Comparison of ENCODE assay signal across 8 cellular contexts in genomic region chr1:215526147-215526845, GRCh38. TPM values are rescaled to one million over a fixed set of nuclear protein-coding genes. Genes with fewer than 3 reads are reported as not detected.
DNase-seq lines count a peak whose midpoint lies in the region; ATAC-seq and TF ChIP-seq lines count a peak whose summit lies in the region.

No MANE protein-coding gene starts in this region.

- no peak overlapping the region for H3K23ac ChIP-seq in IMR-90 (ENCODE audit: low read depth, low read length)

- H3K14ac ChIP-seq in IMR-90 (replicated peaks; ENCODE audit: low read depth, low read length) = no peak overlapping the region

- H3K4ac ChIP-seq in IMR-90 (ENCODE audit: low read depth, low read length) = no peak overlapping the region

- no peaks in the 10 kb centered on the region for H3K9me3 Mint-ChIP-seq in naive thymus-derived CD4-positive, alpha-beta T cell

- no peak overlapping the region for H3K4me3 Mint-ChIP-seq in naive thymus-derived CD4-positive, alpha-beta T cell

- no peak overlapping the region for H2AK9ac ChIP-seq in IMR-90 (replicated peaks; ENCODE audit: low read depth, low read length, poor library complexity)

- no peaks in the 10 kb centered on the region for H3K27me3 ChIP-seq in IMR-90 (ENCODE audit: control insufficient read depth, insufficient read depth, low read length)
- no peaks in the 10 kb centered on the region for H3K27me3 ChIP-seq in naive thymus-derived CD4-positive, alpha-beta T cell (ENCODE audit: control insufficient read depth in 2 of 2, insufficient read depth in 2 of 2, low read length in 2 of 2)

- H3K36me3 ChIP-seq in IMR-90 (ENCODE audit: control insufficient read depth, insufficient read depth, low read length) = no peaks in the 10 kb centered on the region
- no peaks in the 10 kb centered on the region for H3K36me3 ChIP-seq in naive thymus-derived CD4-positive, alpha-beta T cell (ENCODE audit: control insufficient read depth in 2 of 3, insufficient read depth in 3 of 3, low read length in 3 of 3)

- 0 out of 2 replicates have a peak, but pooled peaks cover 2% of the 10 kb centered on the region for H3K9me1 ChIP-seq in IMR-90 (ENCODE audit: insufficient read depth, low read length)

- H3K4me1 ChIP-seq in IMR-90 (ENCODE audit: control insufficient read depth, insufficient read depth, low read length) = peaks cover 3% of the 10 kb centered on the region
- H3K4me1 ChIP-seq in naive thymus-derived CD4-positive, alpha-beta T cell (ENCODE audit: control insufficient read depth in 2 of 2, insufficient read depth in 2 of 2, low read length in 2 of 2) = no peaks in the 10 kb centered on the region

- TF ChIP-seq CTCF in IMR-90 (conservative IDR thresholded peaks at IDR 0.05; ENCODE audit: low read depth, low read length) = peak; percentile 70

- H3K4me2 ChIP-seq in IMR-90 (ENCODE audit: low read depth, low read length) = no peak overlapping the region

- H3K18ac ChIP-seq in IMR-90 (ENCODE audit: low read depth, low read length) = no peak overlapping the region

- H3K36me3 Mint-ChIP-seq in naive thymus-derived CD4-positive, alpha-beta T cell = no peaks in the 10 kb centered on the region

- H3K27ac Mint-ChIP-seq in naive thymus-derived CD4-positive, alpha-beta T cell = no peak overlapping the region

- intact Hi-C loops in IMR-90 (cut with micrococcal nuclease) = loop anchor here (1.0 to 5.0 kb wide), 3 partner anchors 444 to 1314 kb away; partner anchors contain the start of gene KCNK2
- intact Hi-C loops in naive thymus-derived CD4-positive, alpha-beta T cell (cut with micrococcal nuclease) = loop anchor here (1.0 to 10.0 kb wide), 9 partner anchors 701 to 1312 kb away; no protein-coding TSS in a partner anchor

- no peak overlapping the region for H3K27ac ChIP-seq in IMR-90 (ENCODE audit: insufficient read depth, low read length)
- H3K27ac ChIP-seq in naive thymus-derived CD4-positive, alpha-beta T cell (ENCODE audit: low read depth, low read length) = no peak overlapping the region

- TF ChIP-seq RAD21 in IMR-90 (IDR thresholded peaks at IDR 0.05; ENCODE audit: low read length) = peak; percentile 82

- H2BK15ac ChIP-seq in IMR-90 (ENCODE audit: low read depth, low read length) = no peak overlapping the region

- DNase-seq in COR-L47 (lab: John Stamatoyannopoulos, UW) = peak; percentile 15
- DNase-seq in IMR-90 = peak; percentile 69
- peak; percentile 45 for DNase-seq in NOMO-1 treated with DMSO at 0.1 percent for 48 hours (lab: John Stamatoyannopoulos, UW; ENCODE audit: unreplicated experiment)
- peak; percentile 77 for DNase-seq in dermis blood vessel endothelial cell
- DNase-seq in naive thymus-derived CD4-positive, alpha-beta T cell = peak in 7 of 9 donors; percentile 16 to 56 (median 47)
- DNase-seq in activated effector memory CD4-positive, alpha-beta T cell treated with Interleukin-2 at 50 U/mL for 16 hours = no peak

- 100% methylated on average over 1 of the region's 7 CpGs; no CpG with 5 or more reads in 1 of the 2 experiments for WGBS in IMR-90 (ENCODE audit: extremely low coverage in 2 of 2, insufficient read length in 1 of 2), 2 experiments

- H3K56ac ChIP-seq in IMR-90 (ENCODE audit: extremely low read depth, insufficient read depth, low read length) = no peak overlapping the region

- POLR2A ChIA-PET in IMR-90 (lab: Charles Lee; ENCODE audit: unreplicated experiment) = no interaction called here
- POLR2A ChIA-PET in naive thymus-derived CD4-positive, alpha-beta T cell (lab: Charles Lee) = no interaction called here

- H3K4me1 Mint-ChIP-seq in naive thymus-derived CD4-positive, alpha-beta T cell = peaks cover 0 to 3% (median 0%) of the 10 kb centered on the region in 7 donors

- H2BK20ac ChIP-seq in IMR-90 (ENCODE audit: low read depth, low read length) = 0 out of 2 replicates have a peak overlapping the region, but pooled peaks have one; percentile 16

- in situ Hi-C loops in IMR-90 (cut with MboI; ENCODE audit: low sequenced_read_pairs) = loop anchor here (5.0 to 25.0 kb wide), 2 partner anchors 1194 to 1289 kb away; no protein-coding TSS in a partner anchor

- CTCF ChIA-PET in IMR-90 (lab: Yijun Ruan, JAX) = interaction anchor here (0.6 to 1.0 kb wide), 5 partner anchors 10 to 879 kb away, joined by 3 to 4 read pairs (median 3); no protein-coding TSS in a partner anchor
- CTCF ChIA-PET in naive thymus-derived CD4-positive, alpha-beta T cell (lab: Charles Lee) = interaction anchor here (0.7 to 2.4 kb wide), 7 partner anchors 13 to 1315 kb away, joined by 3 to 7 read pairs (median 5); no protein-coding TSS in a partner anchor

- H3K9me3 ChIP-seq in IMR-90 (ENCODE audit: control insufficient read depth, insufficient read depth, low read length) = no peaks in the 10 kb centered on the region
- no peaks in the 10 kb centered on the region for H3K9me3 ChIP-seq in naive thymus-derived CD4-positive, alpha-beta T cell (ENCODE audit: control insufficient read depth in 2 of 3, low read length in 3 of 3)

- peaks cover 6 to 18% (median 11%) of the 10 kb centered on the region in 5 donors for H3K27me3 Mint-ChIP-seq in naive thymus-derived CD4-positive, alpha-beta T cell

- TF ChIP-seq POLR2A in IMR-90 (IDR thresholded peaks at IDR 0.05; ENCODE audit: low read depth, low read length) = no peak

- H3K9ac ChIP-seq in IMR-90 (ENCODE audit: low read depth, low read length) = no peak overlapping the region

- no peak overlapping the region for H3K4me3 ChIP-seq in IMR-90 (ENCODE audit: insufficient read depth, low read depth, low read length)
- no peak overlapping the region for H3K4me3 ChIP-seq in naive thymus-derived CD4-positive, alpha-beta T cell (ENCODE audit: low read length)

- no peak overlapping the region; the same call in 1 of the 2 replicates for H2AK5ac ChIP-seq in IMR-90 (ENCODE audit: low read depth, low read length)

- BruUV-seq in IMR-90 (replicated peaks; lab: Mats Ljungman, UMichigan) = no TSS peak

- no peak overlapping the region for H2AFZ ChIP-seq in IMR-90 (replicated peaks; ENCODE audit: low read length, poor library complexity)

- no peak overlapping the region for H2BK5ac ChIP-seq in IMR-90 (ENCODE audit: low read depth, low read length, poor library complexity, severe bottlenecking)

- H4K8ac ChIP-seq in IMR-90 (ENCODE audit: low read depth in 2 of 2, low read length in 2 of 2) = no peak overlapping the region

- no peak overlapping the region for H4K91ac ChIP-seq in IMR-90 (ENCODE audit: insufficient read depth, low read depth, low read length)

- H4K5ac ChIP-seq in IMR-90 (ENCODE audit: low read depth, low read length) = no peak overlapping the region; the same call in 1 of the 2 replicates

- no peaks in the 10 kb centered on the region for H4K20me1 ChIP-seq in IMR-90 (ENCODE audit: insufficient read depth, low read length)

- dilution Hi-C loops in IMR-90 (cut with HindIII; ENCODE audit: low sequenced_read_pairs, unreplicated experiment) = loop anchor here (25.0 kb wide), 1 partner anchor 864 kb away; no protein-coding TSS in a partner anchor

- no peak overlapping the region for H2BK120ac ChIP-seq in IMR-90 (ENCODE audit: low read depth, low read length)

- no peaks in the 10 kb centered on the region for H3K79me1 ChIP-seq in IMR-90 (ENCODE audit: low read depth in 1 of 2, low read length in 2 of 2)

- ATAC-seq in GM19328 (IDR thresholded peaks at IDR 0.05; ENCODE audit: unreplicated experiment) (peak; percentile 60), IMR-90 (ENCODE audit: low read depth) (peak; percentile 63; the same call in 1 of the 2 replicates), HG03280 (IDR thresholded peaks at IDR 0.05; ENCODE audit: unreplicated experiment) (no peak)
- peak; percentile 52 for ATAC-seq in naive thymus-derived CD4-positive, alpha-beta T cell

TF ChIP-seq in IMR-90, 13 proteins besides CTCF, POLR2A, EP300 and RAD21:
- TF ChIP-seq RFX5 (IDR thresholded peaks at IDR 0.05; ENCODE audit: low read depth, low read length) = no peak
- TF ChIP-seq SMC3 (IDR thresholded peaks at IDR 0.05; ENCODE audit: low read depth, low read length) = peak; percentile 64
TF ChIP-seq in IMR-90: peak in this region for 1.

RNA-seq across cellular contexts. Expression of gene KCTD3, which starts 40.8 kb away (rescaled TPM):
- total RNA-seq in IMR-90 (2012; rRNA removed) (49.5 and 51.7 TPM in 2 replicates), dermis blood vessel endothelial cell (55.0 and 85.9 TPM in 2 replicates)
- polyA plus RNA-seq in IMR-90 (2012; rRNA removed) = 33.2 and 43.6 TPM in 2 replicates
- polyA plus RNA-seq in IMR-90 (2012; cell fraction: cytosol; rRNA removed) = 6.7 and 14.4 TPM in 2 replicates
- 17.5 and 125 TPM in 2 replicates for polyA plus RNA-seq in IMR-90 (2012; cell fraction: nucleus; rRNA removed; ENCODE audit: low replicate concordance)
- total RNA-seq in naive thymus-derived CD4-positive, alpha-beta T cell = 1 to 10 TPM; 3.5 to 7.4 (median 5.4) TPM
- polyA plus RNA-seq in naive thymus-derived CD4-positive, alpha-beta T cell = 1 to 10 TPM; 1.5 to 2.2 TPM
